In the genomic region with DNA sequence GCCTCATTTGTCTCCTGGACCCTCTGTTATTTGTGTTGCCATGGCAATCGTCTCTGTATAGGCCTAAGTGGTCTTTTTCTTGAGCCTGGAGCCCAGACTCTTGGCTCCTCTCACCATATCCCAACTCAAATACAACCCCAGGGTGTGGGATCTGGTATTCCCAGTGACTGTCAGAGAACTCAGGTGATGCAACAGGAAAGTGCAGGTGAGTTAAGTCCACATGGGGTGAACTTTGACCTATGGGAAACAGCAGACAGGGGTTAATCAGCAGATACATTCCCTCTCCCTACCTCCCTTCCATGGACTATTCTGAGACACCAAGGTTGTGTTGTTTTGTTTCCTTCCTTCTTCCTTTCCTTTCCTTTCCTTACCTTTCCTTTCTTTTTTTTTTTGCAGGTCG, we compare ENCODE assay signal across 1 cellular context.
TF ChIP-seq lines count a peak whose summit lies in the region.

No MANE protein-coding gene starts in this region.

TF ChIP-seq in HepG2, 621 proteins besides CTCF, POLR2A, EP300 and RAD21 (continued from another document and continues in another):
- TF ChIP-seq ZNF614 (CRISPR knock-in tag; IDR thresholded peaks at IDR 0.05; ENCODE audit: borderline replicate concordance) (0 out of 2 replicates have a peak, but pooled peaks have one; percentile 23), MXI1 (IDR thresholded peaks at IDR 0.05; ENCODE audit: borderline replicate concordance, low read depth, low read length) (no peak), CHD2 (IDR thresholded peaks at IDR 0.05; ENCODE audit: low read depth, low read length) (no peak), NFIC (IDR thresholded peaks at IDR 0.05; ENCODE audit: low read length) (peak; percentile 38; the same call in 1 of the 2 replicates), MED8 (CRISPR knock-in tag; IDR thresholded peaks at IDR 0.05; ENCODE audit: insufficient replicate concordance) (peak; percentile 39), FOXP1 (IDR thresholded peaks at IDR 0.05) (no peak), FOXP1 (CRISPR knock-in tag; IDR thresholded peaks at IDR 0.05) (peak; percentile 53; the same call in 1 of the 2 replicates), SMAD3 (CRISPR knock-in tag; IDR thresholded peaks at IDR 0.05) (0 out of 2 replicates have a peak, but pooled peaks have one; percentile 26), HMG20A (CRISPR knock-in tag; IDR thresholded peaks at IDR 0.05; ENCODE audit: borderline replicate concordance) (peak; percentile 69; the same call in 1 of the 2 replicates), MIXL1 (CRISPR knock-in tag; IDR thresholded peaks at IDR 0.05) (peak; percentile 71), ZMYM4 (CRISPR knock-in tag; IDR thresholded peaks at IDR 0.05) (peak; percentile 73), ZNF501 (CRISPR knock-in tag; IDR thresholded peaks at IDR 0.05) (no peak), DNMT3B (CRISPR knock-in tag; conservative IDR thresholded peaks at IDR 0.05) (no peak), ISL2 (CRISPR knock-in tag; IDR thresholded peaks at IDR 0.05) (peak; percentile 38; the same call in 1 of the 2 replicates), HOXD1 (CRISPR knock-in tag; IDR thresholded peaks at IDR 0.05) (no peak), CEBPB (IDR thresholded peaks at IDR 0.05; ENCODE audit: borderline replicate concordance, low read depth, low read length) (peak; percentile 64; the same call in 1 of the 2 replicates), ZNF776 (CRISPR knock-in tag; IDR thresholded peaks at IDR 0.05) (no peak), FOXA3 (CRISPR knock-in tag; IDR thresholded peaks at IDR 0.05) (peak; percentile 78), ZNF317 (CRISPR knock-in tag; IDR thresholded peaks at IDR 0.05) (peak; percentile 65), MBNL3 (CRISPR knock-in tag; conservative IDR thresholded peaks at IDR 0.05) (no peak), CBX2 (IDR thresholded peaks at IDR 0.05; ENCODE audit: low read depth, low read length) (no peak), CBX2 (CRISPR knock-in tag; IDR thresholded peaks at IDR 0.05; ENCODE audit: low read depth) (no peak), SIX1 (CRISPR knock-in tag; IDR thresholded peaks at IDR 0.05; ENCODE audit: borderline replicate concordance) (0 out of 2 replicates have a peak, but pooled peaks have one; percentile 20), ZNF550 (CRISPR knock-in tag; IDR thresholded peaks at IDR 0.05; ENCODE audit: borderline replicate concordance) (no peak), ZNF674 (CRISPR knock-in tag; IDR thresholded peaks at IDR 0.05; ENCODE audit: low read depth) (no peak), ZNF83 (CRISPR knock-in tag; IDR thresholded peaks at IDR 0.05; ENCODE audit: borderline replicate concordance) (no peak), ZNF224 (CRISPR knock-in tag; IDR thresholded peaks at IDR 0.05) (no peak), KAT8 (CRISPR knock-in tag; IDR thresholded peaks at IDR 0.05) (peak; percentile 35; the same call in 1 of the 2 replicates), SALL1 (CRISPR knock-in tag; IDR thresholded peaks at IDR 0.05) (peak; percentile 70), KMT2B (CRISPR knock-in tag; IDR thresholded peaks at IDR 0.05) (no peak), FOXO1 (CRISPR knock-in tag; IDR thresholded peaks at IDR 0.05) (peak; percentile 53; the same call in 1 of the 2 replicates), MIER2 (CRISPR knock-in tag; IDR thresholded peaks at IDR 0.05) (no peak), JUND (CRISPR knock-in tag; IDR thresholded peaks at IDR 0.05) (no peak), PITX1 (CRISPR knock-in tag; IDR thresholded peaks at IDR 0.05) (peak; percentile 47; the same call in 1 of the 2 replicates)
- TF ChIP-seq, protein P1, sequence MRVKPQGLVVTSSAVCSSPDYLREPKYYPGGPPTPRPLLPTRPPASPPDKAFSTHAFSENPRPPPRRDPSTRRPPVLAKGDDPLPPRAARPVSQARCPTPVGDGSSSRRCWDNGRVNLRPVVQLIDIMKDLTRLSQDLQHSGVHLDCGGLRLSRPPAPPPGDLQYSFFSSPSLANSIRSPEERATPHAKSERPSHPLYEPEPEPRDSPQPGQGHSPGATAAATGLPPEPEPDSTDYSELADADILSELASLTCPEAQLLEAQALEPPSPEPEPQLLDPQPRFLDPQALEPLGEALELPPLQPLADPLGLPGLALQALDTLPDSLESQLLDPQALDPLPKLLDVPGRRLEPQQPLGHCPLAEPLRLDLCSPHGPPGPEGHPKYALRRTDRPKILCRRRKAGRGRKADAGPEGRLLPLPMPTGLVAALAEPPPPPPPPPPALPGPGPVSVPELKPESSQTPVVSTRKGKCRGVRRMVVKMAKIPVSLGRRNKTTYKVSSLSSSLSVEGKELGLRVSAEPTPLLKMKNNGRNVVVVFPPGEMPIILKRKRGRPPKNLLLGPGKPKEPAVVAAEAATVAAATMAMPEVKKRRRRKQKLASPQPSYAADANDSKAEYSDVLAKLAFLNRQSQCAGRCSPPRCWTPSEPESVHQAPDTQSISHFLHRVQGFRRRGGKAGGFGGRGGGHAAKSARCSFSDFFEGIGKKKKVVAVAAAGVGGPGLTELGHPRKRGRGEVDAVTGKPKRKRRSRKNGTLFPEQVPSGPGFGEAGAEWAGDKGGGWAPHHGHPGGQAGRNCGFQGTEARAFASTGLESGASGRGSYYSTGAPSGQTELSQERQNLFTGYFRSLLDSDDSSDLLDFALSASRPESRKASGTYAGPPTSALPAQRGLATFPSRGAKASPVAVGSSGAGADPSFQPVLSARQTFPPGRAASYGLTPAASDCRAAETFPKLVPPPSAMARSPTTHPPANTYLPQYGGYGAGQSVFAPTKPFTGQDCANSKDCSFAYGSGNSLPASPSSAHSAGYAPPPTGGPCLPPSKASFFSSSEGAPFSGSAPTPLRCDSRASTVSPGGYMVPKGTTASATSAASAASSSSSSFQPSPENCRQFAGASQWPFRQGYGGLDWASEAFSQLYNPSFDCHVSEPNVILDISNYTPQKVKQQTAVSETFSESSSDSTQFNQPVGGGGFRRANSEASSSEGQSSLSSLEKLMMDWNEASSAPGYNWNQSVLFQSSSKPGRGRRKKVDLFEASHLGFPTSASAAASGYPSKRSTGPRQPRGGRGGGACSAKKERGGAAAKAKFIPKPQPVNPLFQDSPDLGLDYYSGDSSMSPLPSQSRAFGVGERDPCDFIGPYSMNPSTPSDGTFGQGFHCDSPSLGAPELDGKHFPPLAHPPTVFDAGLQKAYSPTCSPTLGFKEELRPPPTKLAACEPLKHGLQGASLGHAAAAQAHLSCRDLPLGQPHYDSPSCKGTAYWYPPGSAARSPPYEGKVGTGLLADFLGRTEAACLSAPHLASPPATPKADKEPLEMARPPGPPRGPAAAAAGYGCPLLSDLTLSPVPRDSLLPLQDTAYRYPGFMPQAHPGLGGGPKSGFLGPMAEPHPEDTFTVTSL (CRISPR knock-in tag; IDR thresholded peaks at IDR 0.05; ENCODE audit: borderline replicate concordance) = peak; percentile 59; the same call in 1 of the 2 replicates
- TF ChIP-seq, protein P2, sequence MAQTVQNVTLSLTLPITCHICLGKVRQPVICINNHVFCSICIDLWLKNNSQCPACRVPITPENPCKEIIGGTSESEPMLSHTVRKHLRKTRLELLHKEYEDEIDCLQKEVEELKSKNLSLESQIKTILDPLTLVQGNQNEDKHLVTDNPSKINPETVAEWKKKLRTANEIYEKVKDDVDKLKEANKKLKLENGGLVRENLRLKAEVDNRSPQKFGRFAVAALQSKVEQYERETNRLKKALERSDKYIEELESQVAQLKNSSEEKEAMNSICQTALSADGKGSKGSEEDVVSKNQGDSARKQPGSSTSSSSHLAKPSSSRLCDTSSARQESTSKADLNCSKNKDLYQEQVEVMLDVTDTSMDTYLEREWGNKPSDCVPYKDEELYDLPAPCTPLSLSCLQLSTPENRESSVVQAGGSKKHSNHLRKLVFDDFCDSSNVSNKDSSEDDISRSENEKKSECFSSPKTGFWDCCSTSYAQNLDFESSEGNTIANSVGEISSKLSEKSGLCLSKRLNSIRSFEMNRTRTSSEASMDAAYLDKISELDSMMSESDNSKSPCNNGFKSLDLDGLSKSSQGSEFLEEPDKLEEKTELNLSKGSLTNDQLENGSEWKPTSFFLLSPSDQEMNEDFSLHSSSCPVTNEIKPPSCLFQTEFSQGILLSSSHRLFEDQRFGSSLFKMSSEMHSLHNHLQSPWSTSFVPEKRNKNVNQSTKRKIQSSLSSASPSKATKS (CRISPR knock-in tag; IDR thresholded peaks at IDR 0.05) = no peak
- TF ChIP-seq, protein P3, sequence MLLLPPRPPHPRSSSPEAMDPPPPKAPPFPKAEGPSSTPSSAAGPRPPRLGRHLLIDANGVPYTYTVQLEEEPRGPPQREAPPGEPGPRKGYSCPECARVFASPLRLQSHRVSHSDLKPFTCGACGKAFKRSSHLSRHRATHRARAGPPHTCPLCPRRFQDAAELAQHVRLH (CRISPR knock-in tag; IDR thresholded peaks at IDR 0.05; ENCODE audit: borderline replicate concordance, low read depth) = 0 out of 2 replicates have a peak, but pooled peaks have one; percentile 59
- TF ChIP-seq, protein P4, sequence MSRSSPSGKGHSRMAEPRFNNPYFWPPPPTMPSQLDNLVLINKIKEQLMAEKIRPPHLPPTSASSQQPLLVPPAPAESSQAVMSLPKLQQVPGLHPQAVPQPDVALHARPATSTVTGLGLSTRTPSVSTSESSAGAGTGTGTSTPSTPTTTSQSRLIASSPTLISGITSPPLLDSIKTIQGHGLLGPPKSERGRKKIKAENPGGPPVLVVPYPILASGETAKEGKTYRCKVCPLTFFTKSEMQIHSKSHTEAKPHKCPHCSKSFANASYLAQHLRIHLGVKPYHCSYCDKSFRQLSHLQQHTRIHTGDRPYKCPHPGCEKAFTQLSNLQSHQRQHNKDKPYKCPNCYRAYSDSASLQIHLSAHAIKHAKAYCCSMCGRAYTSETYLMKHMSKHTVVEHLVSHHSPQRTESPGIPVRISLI (CRISPR knock-in tag; IDR thresholded peaks at IDR 0.05; ENCODE audit: borderline replicate concordance) = no peak
- TF ChIP-seq, protein P5, sequence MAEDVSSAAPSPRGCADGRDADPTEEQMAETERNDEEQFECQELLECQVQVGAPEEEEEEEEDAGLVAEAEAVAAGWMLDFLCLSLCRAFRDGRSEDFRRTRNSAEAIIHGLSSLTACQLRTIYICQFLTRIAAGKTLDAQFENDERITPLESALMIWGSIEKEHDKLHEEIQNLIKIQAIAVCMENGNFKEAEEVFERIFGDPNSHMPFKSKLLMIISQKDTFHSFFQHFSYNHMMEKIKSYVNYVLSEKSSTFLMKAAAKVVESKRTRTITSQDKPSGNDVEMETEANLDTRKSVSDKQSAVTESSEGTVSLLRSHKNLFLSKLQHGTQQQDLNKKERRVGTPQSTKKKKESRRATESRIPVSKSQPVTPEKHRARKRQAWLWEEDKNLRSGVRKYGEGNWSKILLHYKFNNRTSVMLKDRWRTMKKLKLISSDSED (CRISPR knock-in tag; IDR thresholded peaks at IDR 0.05) = no peak
- TF ChIP-seq, protein P6, sequence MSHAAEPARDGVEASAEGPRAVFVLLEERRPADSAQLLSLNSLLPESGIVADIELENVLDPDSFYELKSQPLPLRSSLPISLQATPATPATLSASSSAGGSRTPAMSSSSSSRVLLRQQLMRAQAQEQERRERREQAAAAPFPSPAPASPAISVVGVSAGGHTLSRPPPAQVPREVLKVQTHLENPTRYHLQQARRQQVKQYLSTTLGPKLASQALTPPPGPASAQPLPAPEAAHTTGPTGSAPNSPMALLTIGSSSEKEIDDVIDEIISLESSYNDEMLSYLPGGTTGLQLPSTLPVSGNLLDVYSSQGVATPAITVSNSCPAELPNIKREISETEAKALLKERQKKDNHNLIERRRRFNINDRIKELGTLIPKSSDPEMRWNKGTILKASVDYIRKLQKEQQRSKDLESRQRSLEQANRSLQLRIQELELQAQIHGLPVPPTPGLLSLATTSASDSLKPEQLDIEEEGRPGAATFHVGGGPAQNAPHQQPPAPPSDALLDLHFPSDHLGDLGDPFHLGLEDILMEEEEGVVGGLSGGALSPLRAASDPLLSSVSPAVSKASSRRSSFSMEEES (CRISPR knock-in tag; IDR thresholded peaks at IDR 0.05) = peak; percentile 62
- TF ChIP-seq, protein P7, sequence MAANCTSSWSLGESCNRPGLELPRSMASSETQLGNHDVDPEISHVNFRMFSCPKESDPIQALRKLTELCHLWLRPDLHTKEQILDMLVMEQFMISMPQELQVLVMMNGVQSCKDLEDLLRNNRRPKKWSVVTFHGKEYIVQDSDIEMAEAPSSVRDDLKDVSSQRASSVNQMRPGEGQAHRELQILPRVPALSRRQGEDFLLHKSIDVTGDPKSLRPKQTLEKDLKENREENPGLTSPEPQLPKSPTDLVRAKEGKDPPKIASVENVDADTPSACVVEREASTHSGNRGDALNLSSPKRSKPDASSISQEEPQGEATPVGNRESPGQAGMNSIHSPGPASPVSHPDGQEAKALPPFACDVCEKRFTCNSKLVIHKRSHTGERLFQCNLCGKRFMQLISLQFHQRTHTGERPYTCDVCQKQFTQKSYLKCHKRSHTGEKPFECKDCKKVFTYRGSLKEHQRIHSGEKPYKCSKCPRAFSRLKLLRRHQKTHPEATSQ (CRISPR knock-in tag; IDR thresholded peaks at IDR 0.05; ENCODE audit: borderline replicate concordance) = no peak
- TF ChIP-seq, protein P8, sequence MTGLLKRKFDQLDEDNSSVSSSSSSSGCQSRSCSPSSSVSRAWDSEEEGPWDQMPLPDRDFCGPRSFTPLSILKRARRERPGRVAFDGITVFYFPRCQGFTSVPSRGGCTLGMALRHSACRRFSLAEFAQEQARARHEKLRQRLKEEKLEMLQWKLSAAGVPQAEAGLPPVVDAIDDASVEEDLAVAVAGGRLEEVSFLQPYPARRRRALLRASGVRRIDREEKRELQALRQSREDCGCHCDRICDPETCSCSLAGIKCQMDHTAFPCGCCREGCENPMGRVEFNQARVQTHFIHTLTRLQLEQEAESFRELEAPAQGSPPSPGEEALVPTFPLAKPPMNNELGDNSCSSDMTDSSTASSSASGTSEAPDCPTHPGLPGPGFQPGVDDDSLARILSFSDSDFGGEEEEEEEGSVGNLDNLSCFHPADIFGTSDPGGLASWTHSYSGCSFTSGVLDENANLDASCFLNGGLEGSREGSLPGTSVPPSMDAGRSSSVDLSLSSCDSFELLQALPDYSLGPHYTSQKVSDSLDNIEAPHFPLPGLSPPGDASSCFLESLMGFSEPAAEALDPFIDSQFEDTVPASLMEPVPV (CRISPR knock-in tag; IDR thresholded peaks at IDR 0.05) = no peak
- TF ChIP-seq, protein P9, sequence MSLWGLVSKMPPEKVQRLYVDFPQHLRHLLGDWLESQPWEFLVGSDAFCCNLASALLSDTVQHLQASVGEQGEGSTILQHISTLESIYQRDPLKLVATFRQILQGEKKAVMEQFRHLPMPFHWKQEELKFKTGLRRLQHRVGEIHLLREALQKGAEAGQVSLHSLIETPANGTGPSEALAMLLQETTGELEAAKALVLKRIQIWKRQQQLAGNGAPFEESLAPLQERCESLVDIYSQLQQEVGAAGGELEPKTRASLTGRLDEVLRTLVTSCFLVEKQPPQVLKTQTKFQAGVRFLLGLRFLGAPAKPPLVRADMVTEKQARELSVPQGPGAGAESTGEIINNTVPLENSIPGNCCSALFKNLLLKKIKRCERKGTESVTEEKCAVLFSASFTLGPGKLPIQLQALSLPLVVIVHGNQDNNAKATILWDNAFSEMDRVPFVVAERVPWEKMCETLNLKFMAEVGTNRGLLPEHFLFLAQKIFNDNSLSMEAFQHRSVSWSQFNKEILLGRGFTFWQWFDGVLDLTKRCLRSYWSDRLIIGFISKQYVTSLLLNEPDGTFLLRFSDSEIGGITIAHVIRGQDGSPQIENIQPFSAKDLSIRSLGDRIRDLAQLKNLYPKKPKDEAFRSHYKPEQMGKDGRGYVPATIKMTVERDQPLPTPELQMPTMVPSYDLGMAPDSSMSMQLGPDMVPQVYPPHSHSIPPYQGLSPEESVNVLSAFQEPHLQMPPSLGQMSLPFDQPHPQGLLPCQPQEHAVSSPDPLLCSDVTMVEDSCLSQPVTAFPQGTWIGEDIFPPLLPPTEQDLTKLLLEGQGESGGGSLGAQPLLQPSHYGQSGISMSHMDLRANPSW (CRISPR knock-in tag; IDR thresholded peaks at IDR 0.05; ENCODE audit: borderline replicate concordance) = no peak
